Comparison of ENCODE assay signal across 9 cellular contexts in genomic region chr1:53947172-53947835, GRCh38. TPM values are rescaled to one million over a fixed set of nuclear protein-coding genes. Genes with fewer than 3 reads are reported as not detected.
DNase-seq lines count a peak whose midpoint lies in the region; ATAC-seq, FAIRE-seq and TF ChIP-seq lines count a peak whose summit lies in the region.
"Had no signal": no experiment of that assay in that cellular context is flagged by ENCODE, and none has a peak within 500 bp of the region (broad histone marks: within the 10 kb centered on the region; RNA-seq: fewer than 3 reads in every experiment).

No MANE protein-coding gene starts in this region.

- H2AK5ac ChIP-seq in mesenchymal stem cell (ENCODE audit: low read length, severe bottlenecking), result no peak overlapping the region

- H2BK12ac ChIP-seq in mesenchymal stem cell (ENCODE audit: low read length in 2 of 2), result peak overlapping the region in 1 of 2 experiments; percentile 76

- peaks cover 27% of the 10 kb centered on the region for H3K79me1 ChIP-seq in mesenchymal stem cell (replicated peaks; ENCODE audit: low read length, poor library complexity, severe bottlenecking)

- H3K27me3 ChIP-seq in left ventricle myocardium inferior (ENCODE audit: low read depth) (no peaks in the 10 kb centered on the region), K562 (ENCODE audit: control insufficient read depth in 2 of 2, insufficient read depth in 2 of 2, low read length in 2 of 2) (no peaks in the 10 kb centered on the region), mesenchymal stem cell (ENCODE audit: control insufficient read depth in 1 of 2, insufficient read depth in 1 of 2, low read length in 2 of 2) (no peaks in the 10 kb centered on the region)

- H3K27ac ChIP-seq in left ventricle myocardium inferior (replicated peaks) (peak overlapping the region; percentile 97), K562 (ENCODE audit: extremely low read depth, low read depth, low read length) (peak overlapping the region; percentile 71; the same call in 1 of the 3 replicates), mesenchymal stem cell (ENCODE audit: low read length, poor library complexity, severe bottlenecking) (no peak overlapping the region)

- in situ Hi-C loops in K562 (cut with MboI), result no loop called here

- TF ChIP-seq RAD21 in K562 (CRISPR knock-in tag; conservative IDR thresholded peaks at IDR 0.05 in 1 of 2, IDR thresholded peaks at IDR 0.05 in 1 of 2), result no peak

- peak overlapping the region; percentile 75 for H3K4me2 ChIP-seq in K562 (ENCODE audit: insufficient read depth, low read length)
- peak overlapping the region; percentile 87 for H3K4me2 ChIP-seq in mesenchymal stem cell (ENCODE audit: low read length, poor library complexity, severe bottlenecking)

- DNase-seq in left ventricle myocardium inferior, result no peak
- no peak for DNase-seq in left ventricle myocardium superior
- DNase-seq in K562 (ENCODE audit: extremely low read depth in 1 of 4, low spot score in 3 of 4), result peak in 1 of 4 experiments; percentile 16
- DNase-seq in mesenchymal stem cell, result no peak
- DNase-seq in GM20000 (ENCODE audit: low spot score), result no peak
- DNase-seq in HuH-7 (ENCODE audit: low spot score), result no peak
- DNase-seq in HT-29 (ENCODE audit: low spot score), result no peak
- no peak for DNase-seq in SIG-M5 (lab: John Stamatoyannopoulos, UW)
- DNase-seq: posterior cingulate gyrus had no signal

- H3K9me3 ChIP-seq in left ventricle myocardium inferior (replicated peaks), result no peaks in the 10 kb centered on the region
- no peaks in the 10 kb centered on the region for H3K9me3 ChIP-seq in K562 (replicated peaks; ENCODE audit: control insufficient read depth, insufficient read depth, low read depth, low read length)
- H3K9me3 ChIP-seq in mesenchymal stem cell (ENCODE audit: control insufficient read depth, low read length), result no peaks in the 10 kb centered on the region

- BruUV-seq in K562 (replicated peaks; lab: Mats Ljungman, UMichigan), result TSS peak; percentile 43

- peaks cover 14% of the 10 kb centered on the region for H4K20me1 ChIP-seq in K562 (replicated peaks; ENCODE audit: control insufficient read depth, insufficient read depth, low read length)

- peak overlapping the region; percentile 29; the same call in 1 of the 2 replicates for H2AFZ ChIP-seq in K562 (ENCODE audit: low read depth, low read length)
- no peak overlapping the region for H2AFZ ChIP-seq in mesenchymal stem cell (ENCODE audit: low read depth, low read length)

- peak overlapping the region; percentile 94 for H3K4me3 ChIP-seq in left ventricle myocardium inferior
- peak overlapping the region; percentile 88 for H3K4me3 ChIP-seq in K562
- H3K4me3 ChIP-seq in mesenchymal stem cell (ENCODE audit: insufficient read depth in 1 of 2, low read depth in 1 of 2, low read length in 2 of 2), result peak overlapping the region; percentile 79 to 92

- intact Hi-C loops in left ventricle myocardium inferior (cut with micrococcal nuclease), result no loop called here
- intact Hi-C loops in left ventricle myocardium superior (cut with micrococcal nuclease), result no loop called here
- intact Hi-C loops in K562 (cut with micrococcal nuclease), result loop anchor here (5.0 to 10.0 kb wide), 2 partner anchors 105 to 463 kb away; partner anchors contain the start of genes TCEANC2 and TMEM59

- TF ChIP-seq POLR2A in K562 (conservative IDR thresholded peaks at IDR 0.05), result no peak

- peak overlapping the region; percentile 16 for H2BK15ac ChIP-seq in mesenchymal stem cell (ENCODE audit: low read depth, poor library complexity, severe bottlenecking)

- 40% methylated on average over 6 of the region's 6 CpGs for WGBS in K562 (ENCODE audit: insufficient coverage, low coverage, missing lambda C conversion rate)
- 34% methylated on average over 4 of the region's 6 CpGs for WGBS in mesenchymal stem cell

- no peak for FAIRE-seq in K562 (lab: Jason Lieb, UNC)

- no peak for TF ChIP-seq EP300 in K562 (IDR thresholded peaks at IDR 0.05; ENCODE audit: low read length)

- H4K91ac ChIP-seq in mesenchymal stem cell (ENCODE audit: low read length), result no peak overlapping the region

- peak overlapping the region; percentile 71 for H4K8ac ChIP-seq in mesenchymal stem cell (ENCODE audit: low read length)

- H2BK120ac ChIP-seq in mesenchymal stem cell (ENCODE audit: low read depth, low read length), result no peak overlapping the region

- CTCF ChIA-PET in K562 (lab: Yijun Ruan, JAX; ENCODE audit: low intra/inter-chr PET ratio), result interaction anchor here (1.1 to 3.4 kb wide), 2 partner anchors 33 to 68 kb away, joined by 3 to 18 read pairs; no protein-coding TSS in a partner anchor

- H3K4me1 ChIP-seq in left ventricle myocardium inferior (peaks cover 54% of the 10 kb centered on the region), K562 (replicated peaks in 1 of 2; ENCODE audit: control insufficient read depth in 2 of 2, insufficient read depth in 2 of 2, low read length in 2 of 2) (peaks cover 20 to 23% of the 10 kb centered on the region in 2 experiments), mesenchymal stem cell (ENCODE audit: control insufficient read depth, insufficient read depth, low read depth, low read length) (peaks cover 13% of the 10 kb centered on the region)

- no peak for ATAC-seq in left ventricle myocardium superior
- ATAC-seq in K562, result no peak

- POLR2A ChIA-PET in K562 (lab: Yijun Ruan, JAX), result interaction anchor here (0.9 to 1.5 kb wide), 4 partner anchors 12 to 87 kb away, joined by 3 to 4 read pairs (median 3); no protein-coding TSS in a partner anchor

- H3K9me1 ChIP-seq in K562 (ENCODE audit: control insufficient read depth, insufficient read depth, low read length), result no peaks in the 10 kb centered on the region

- H3K9ac ChIP-seq in K562 (ENCODE audit: insufficient read depth in 1 of 2, low read depth in 2 of 2, low read length in 2 of 2) (peak overlapping the region; percentile 57 to 92), mesenchymal stem cell (ENCODE audit: low read length) (peak overlapping the region; percentile 86)

- H3K36me3 ChIP-seq in left ventricle myocardium inferior, result peaks cover 5% of the 10 kb centered on the region
- H3K36me3 ChIP-seq in K562 (ENCODE audit: control insufficient read depth, insufficient read depth, low read length), result peaks cover 41% of the 10 kb centered on the region
- peaks cover 12 to 19% of the 10 kb centered on the region in 2 experiments for H3K36me3 ChIP-seq in mesenchymal stem cell (ENCODE audit: control insufficient read depth in 1 of 2, insufficient read depth in 2 of 2, low read depth in 1 of 2, low read length in 2 of 2)

- TF ChIP-seq CTCF in left ventricle myocardium inferior (IDR thresholded peaks at IDR 0.05; ENCODE audit: borderline replicate concordance), result no peak
- TF ChIP-seq CTCF in K562 (IDR thresholded peaks at IDR 0.05 in 2 of 3, conservative IDR thresholded peaks at IDR 0.05 in 1 of 3; ENCODE audit: insufficient read depth in 2 of 3, low read depth in 1 of 3, low read length in 3 of 3), result no peak
- no peak for TF ChIP-seq CTCF in GM20000 (IDR thresholded peaks at IDR 0.05; ENCODE audit: extremely low read depth, missing control alignments)

- peak overlapping the region in 1 of 2 experiments; percentile 86 for H3K4ac ChIP-seq in mesenchymal stem cell (ENCODE audit: low read depth in 1 of 2, low read length in 2 of 2)

- H3K79me2 ChIP-seq in K562 (ENCODE audit: control insufficient read depth, insufficient read depth, low read length), result peaks cover 71% of the 10 kb centered on the region

- peak overlapping the region in 1 of 2 experiments; percentile 97 for H3K14ac ChIP-seq in mesenchymal stem cell (ENCODE audit: low read length in 2 of 2)

- H3K23ac ChIP-seq in mesenchymal stem cell (ENCODE audit: low read length in 2 of 2), result peak overlapping the region in 1 of 2 experiments; percentile 88

- peak overlapping the region in 1 of 2 experiments; percentile 88 for H3K18ac ChIP-seq in mesenchymal stem cell (ENCODE audit: low read depth in 1 of 2, low read length in 2 of 2)

- H2BK5ac ChIP-seq in mesenchymal stem cell (ENCODE audit: low read depth, low read length, poor library complexity, severe bottlenecking), result no peak overlapping the region

RNA-seq across cellular contexts. Expression of gene LRRC42, which starts 1.2 kb away (rescaled TPM):
- 12.9 TPM for total RNA-seq in left ventricle myocardium inferior
- 13.2 TPM for total RNA-seq in left ventricle myocardium superior
- total RNA-seq in K562 (2011; cell fraction: chromatin; rRNA removed; ENCODE audit: low replicate concordance), result 17.8 and 28.0 TPM in 2 replicates
- 12.8 and 13.8 TPM in 2 replicates for total RNA-seq in K562 (2011; cell fraction: nucleolus; rRNA removed)
- 15.5 and 17.3 TPM in 2 replicates for total RNA-seq in K562 (2011; cell fraction: nucleoplasm; rRNA removed)
- total RNA-seq in K562 (2014; rRNA removed), result 26.0 and 26.2 TPM in 2 replicates
- 39.0 and 45.4 TPM in 2 replicates for total RNA-seq in K562 (2014; rRNA removed; fragmentation: Illumina TruSeq; extraction: Trizol)
- total RNA-seq in K562 (2015; rRNA removed; fragmentation: Illumina TruSeq; extraction: Trizol), result 35.0 and 35.5 TPM in 2 replicates
- 40.1 and 42.7 TPM in 2 replicates for total RNA-seq in K562 (2021)
- 51.9 and 64.1 TPM in 2 replicates for polyA plus RNA-seq in K562 (2011; rRNA removed)
- polyA plus RNA-seq in K562 (2011; cell fraction: cytosol; rRNA removed), result 28.3 and 36.7 TPM in 2 replicates
- 17.0 and 23.4 TPM in 2 replicates for polyA plus RNA-seq in K562 (2011; cell fraction: nucleus; rRNA removed)
- 39.1 and 44.1 TPM in 2 replicates for polyA plus RNA-seq in K562 (2012)
- 42.0 and 42.9 TPM in 2 replicates for polyA plus RNA-seq in K562 (2014; fragmentation: Illumina TruSeq; extraction: Trizol)
- polyA plus RNA-seq in K562 (2014; fragmentation: Nextera tagmentation; extraction: Ambion mirVana), result 10 to 100 TPM; 17.3 to 19.1 TPM
- 33.6 and 35.2 TPM in 2 replicates for polyA plus RNA-seq in K562 (2014; rRNA removed)
- polyA minus RNA-seq in K562 (2011; rRNA and poly(A)+ RNA removed), result 39.8 and 45.6 TPM in 2 replicates
- 24.0 and 25.1 TPM in 2 replicates for polyA minus RNA-seq in K562 (2011; cell fraction: cytosol; rRNA and poly(A)+ RNA removed)
- 5.8 and 14.1 TPM in 2 replicates for polyA minus RNA-seq in K562 (2011; cell fraction: nucleus; rRNA and poly(A)+ RNA removed)
- 34.6 TPM for polyA plus RNA-seq in mesenchymal stem cell (2013, experiment 1 of 2)
- polyA plus RNA-seq in mesenchymal stem cell (2013, experiment 2 of 2), result 34.2 TPM
- total RNA-seq in HT-29 (2014; rRNA removed; shearing (Covaris generic)), result 32.6 and 40.0 TPM in 2 replicates

RNA-seq across cellular contexts. Expression of gene IFT25, which starts 1.8 kb away (rescaled TPM):
- total RNA-seq in left ventricle myocardium inferior, result 13.2 TPM
- total RNA-seq in left ventricle myocardium superior, result 8.8 TPM
- total RNA-seq in K562 (2011; cell fraction: chromatin; rRNA removed; ENCODE audit: low replicate concordance), result 66.3 and 178 TPM in 2 replicates
- 42.0 and 52.9 TPM in 2 replicates for total RNA-seq in K562 (2011; cell fraction: nucleolus; rRNA removed)
- total RNA-seq in K562 (2011; cell fraction: nucleoplasm; rRNA removed), result 98.8 and 143 TPM in 2 replicates
- total RNA-seq in K562 (2014; rRNA removed), result 167 and 181 TPM in 2 replicates
- 147 and 167 TPM in 2 replicates for total RNA-seq in K562 (2014; rRNA removed; fragmentation: Illumina TruSeq; extraction: Trizol)
- total RNA-seq in K562 (2015; rRNA removed; fragmentation: Illumina TruSeq; extraction: Trizol), result 189 and 209 TPM in 2 replicates
- 93.6 and 94.4 TPM in 2 replicates for total RNA-seq in K562 (2021)
- polyA plus RNA-seq in K562 (2011; rRNA removed), result 110 and 150 TPM in 2 replicates
- polyA plus RNA-seq in K562 (2011; cell fraction: cytosol; rRNA removed), result 16.5 and 38.3 TPM in 2 replicates
- polyA plus RNA-seq in K562 (2011; cell fraction: nucleus; rRNA removed), result 68.4 and 110 TPM in 2 replicates
- 81.2 and 153 TPM in 2 replicates for polyA plus RNA-seq in K562 (2012)
- 153 and 157 TPM in 2 replicates for polyA plus RNA-seq in K562 (2014; fragmentation: Illumina TruSeq; extraction: Trizol)
- 100 to 1,000 TPM; 168 to 178 TPM for polyA plus RNA-seq in K562 (2014; fragmentation: Nextera tagmentation; extraction: Ambion mirVana)
- polyA plus RNA-seq in K562 (2014; rRNA removed), result 202 and 206 TPM in 2 replicates
- 39.2 and 55.5 TPM in 2 replicates for polyA minus RNA-seq in K562 (2011; rRNA and poly(A)+ RNA removed)
- polyA minus RNA-seq in K562 (2011; cell fraction: cytosol; rRNA and poly(A)+ RNA removed), result 14.8 and 15.3 TPM in 2 replicates
- 39.7 and 75.0 TPM in 2 replicates for polyA minus RNA-seq in K562 (2011; cell fraction: nucleus; rRNA and poly(A)+ RNA removed)
- 30.6 TPM for polyA plus RNA-seq in mesenchymal stem cell (2013, experiment 1 of 2)
- polyA plus RNA-seq in mesenchymal stem cell (2013, experiment 2 of 2), result 33.0 TPM
- 29.1 and 31.7 TPM in 2 replicates for total RNA-seq in HT-29 (2014; rRNA removed; shearing (Covaris generic))

RNA-seq across cellular contexts. Expression of gene DIO1, which starts 53.3 kb away (rescaled TPM):
- total RNA-seq in left ventricle myocardium inferior (not detected), left ventricle myocardium superior (not detected), K562 (2014; rRNA removed) (not detected in 2 replicates), K562 (2014; rRNA removed; fragmentation: Illumina TruSeq; extraction: Trizol) (not detected in 2 replicates), K562 (2015; rRNA removed; fragmentation: Illumina TruSeq; extraction: Trizol) (not detected in 2 replicates), K562 (2021) (not detected in 2 replicates)
- total RNA-seq in K562 (2011; cell fraction: chromatin; rRNA removed; ENCODE audit: low replicate concordance), result not detected in 2 replicates
- not detected in 2 replicates for total RNA-seq in K562 (2011; cell fraction: nucleolus; rRNA removed)
- total RNA-seq in K562 (2011; cell fraction: nucleoplasm; rRNA removed), result not detected in 2 replicates
- polyA plus RNA-seq in K562 (2011; rRNA removed) (not detected in 2 replicates), K562 (2014; fragmentation: Illumina TruSeq; extraction: Trizol) (not detected in 2 replicates), K562 (2014; fragmentation: Nextera tagmentation; extraction: Ambion mirVana) (not detected), K562 (2014; rRNA removed) (not detected in 2 replicates)
- polyA plus RNA-seq in K562 (2011; cell fraction: cytosol; rRNA removed), result not detected in 2 replicates
- not detected in 2 replicates for polyA plus RNA-seq in K562 (2011; cell fraction: nucleus; rRNA removed)
- polyA plus RNA-seq in K562 (2012), result 0.07 TPM in 1 of 2 replicates, not detected in the other
- polyA minus RNA-seq in K562 (2011; rRNA and poly(A)+ RNA removed), result not detected in 2 replicates
- polyA minus RNA-seq in K562 (2011; cell fraction: cytosol; rRNA and poly(A)+ RNA removed), result not detected in 2 replicates
- polyA minus RNA-seq in K562 (2011; cell fraction: nucleus; rRNA and poly(A)+ RNA removed), result 0.78 TPM in 1 of 2 replicates, not detected in the other
- not detected for polyA plus RNA-seq in mesenchymal stem cell (2013, experiment 1 of 2)
- not detected for polyA plus RNA-seq in mesenchymal stem cell (2013, experiment 2 of 2)
- total RNA-seq in HT-29 (2014; rRNA removed; shearing (Covaris generic)), result not detected in 2 replicates

RNA-seq across cellular contexts. Expression of gene YIPF1, which starts 57.7 kb away (rescaled TPM):
- total RNA-seq in left ventricle myocardium inferior, result 13.9 TPM
- total RNA-seq in left ventricle myocardium superior, result 12.5 TPM
- 23.9 and 24.2 TPM in 2 replicates for total RNA-seq in K562 (2011; cell fraction: chromatin; rRNA removed; ENCODE audit: low replicate concordance)
- total RNA-seq in K562 (2011; cell fraction: nucleolus; rRNA removed), result 24.2 and 25.8 TPM in 2 replicates
- total RNA-seq in K562 (2011; cell fraction: nucleoplasm; rRNA removed), result 26.2 and 36.1 TPM in 2 replicates
- total RNA-seq in K562 (2014; rRNA removed), result 17.8 and 23.8 TPM in 2 replicates
- total RNA-seq in K562 (2014; rRNA removed; fragmentation: Illumina TruSeq; extraction: Trizol), result 21.6 and 23.9 TPM in 2 replicates
- total RNA-seq in K562 (2015; rRNA removed; fragmentation: Illumina TruSeq; extraction: Trizol), result 17.9 and 19.6 TPM in 2 replicates
- 15.3 and 15.5 TPM in 2 replicates for total RNA-seq in K562 (2021)
- 35.6 and 37.5 TPM in 2 replicates for polyA plus RNA-seq in K562 (2011; rRNA removed)
- 27.6 and 37.8 TPM in 2 replicates for polyA plus RNA-seq in K562 (2011; cell fraction: cytosol; rRNA removed)
- polyA plus RNA-seq in K562 (2011; cell fraction: nucleus; rRNA removed), result 19.0 and 21.7 TPM in 2 replicates
- 17.0 and 25.2 TPM in 2 replicates for polyA plus RNA-seq in K562 (2012)
- polyA plus RNA-seq in K562 (2014; fragmentation: Illumina TruSeq; extraction: Trizol), result 25.0 and 27.3 TPM in 2 replicates
- polyA plus RNA-seq in K562 (2014; fragmentation: Nextera tagmentation; extraction: Ambion mirVana), result 10 to 100 TPM; 11.5 to 15.2 TPM
- 19.2 and 21.3 TPM in 2 replicates for polyA plus RNA-seq in K562 (2014; rRNA removed)
- 27.7 and 28.8 TPM in 2 replicates for polyA minus RNA-seq in K562 (2011; rRNA and poly(A)+ RNA removed)
- 8.5 and 12.5 TPM in 2 replicates for polyA minus RNA-seq in K562 (2011; cell fraction: cytosol; rRNA and poly(A)+ RNA removed)
- 4.6 and 7.3 TPM in 2 replicates for polyA minus RNA-seq in K562 (2011; cell fraction: nucleus; rRNA and poly(A)+ RNA removed)
- 39.7 TPM for polyA plus RNA-seq in mesenchymal stem cell (2013, experiment 1 of 2)
- polyA plus RNA-seq in mesenchymal stem cell (2013, experiment 2 of 2), result 40.4 TPM
- 8.5 and 11.2 TPM in 2 replicates for total RNA-seq in HT-29 (2014; rRNA removed; shearing (Covaris generic))
